ENCODE assay signal across 1 cellular context in genomic region chr7:111735661-111736323, GRCh38.
A peak's percentile ranks its signal among the peaks of the same experiment; 100 is the strongest.
TF ChIP-seq lines count a peak whose summit lies in the region.

No MANE protein-coding gene starts in this region.

TF ChIP-seq in K562, 482 proteins besides CTCF, POLR2A, EP300 and RAD21 (continued from another document):
- TF ChIP-seq ATF6 (CRISPR knock-in tag; IDR thresholded peaks at IDR 0.05) = 0 out of 2 replicates have a peak, but pooled peaks have one; percentile 55
- TF ChIP-seq NCOR1 (IDR thresholded peaks at IDR 0.05) = 0 out of 2 replicates have a peak, but pooled peaks have one; percentile 7
- TF ChIP-seq MYBL2 (IDR thresholded peaks at IDR 0.05; ENCODE audit: low read depth) = no peak
- no peak for TF ChIP-seq MYBL2 (CRISPR knock-in tag; IDR thresholded peaks at IDR 0.05; ENCODE audit: borderline replicate concordance)
- TF ChIP-seq NONO (IDR thresholded peaks at IDR 0.05; ENCODE audit: low read depth in 2 of 2, low read length in 1 of 2) = 0 out of 4 replicates have a peak, but pooled peaks of 1 of the 2 experiments have one; percentile 42
- TF ChIP-seq ID3 (CRISPR knock-in tag; IDR thresholded peaks at IDR 0.05) = no peak
- no peak for TF ChIP-seq ID3 (tag; IDR thresholded peaks at IDR 0.05)
- TF ChIP-seq ZNF23 (CRISPR knock-in tag; IDR thresholded peaks at IDR 0.05) = no peak
- TF ChIP-seq CBX3 (IDR thresholded peaks at IDR 0.05; ENCODE audit: borderline replicate concordance in 1 of 2, low read length in 2 of 2) = peak in 1 of 2 experiments; percentile 57; a peak in 1 of 3 replicates
- peak; percentile 8 for TF ChIP-seq FOS (IDR thresholded peaks at IDR 0.05; ENCODE audit: extremely low read depth, insufficient read length)
- no peak for TF ChIP-seq RBM22 (IDR thresholded peaks at IDR 0.05; ENCODE audit: low read depth, low read length, poor library complexity, severe bottlenecking)
- no peak for TF ChIP-seq ZBTB34 (CRISPR knock-in tag; IDR thresholded peaks at IDR 0.05)
- peak; percentile 76; the same call in 1 of the 2 replicates for TF ChIP-seq PHF21A (IDR thresholded peaks at IDR 0.05; ENCODE audit: borderline replicate concordance, low read depth)
- no peak for TF ChIP-seq NFE2 (IDR thresholded peaks at IDR 0.05; ENCODE audit: low read depth)
- TF ChIP-seq SIX5 (IDR thresholded peaks at IDR 0.05; ENCODE audit: borderline replicate concordance in 1 of 2, insufficient read depth in 1 of 2, low read depth in 1 of 2, low read length in 2 of 2) = no peak
- no peak for TF ChIP-seq CEBPG (CRISPR knock-in tag; IDR thresholded peaks at IDR 0.05)
- TF ChIP-seq CEBPG (tag; conservative IDR thresholded peaks at IDR 0.05 in 1 of 2, IDR thresholded peaks at IDR 0.05 in 1 of 2) = peak; percentile 41 to 60; a peak in 3 of 4 replicates
